2 cellular contexts compared by ENCODE assay signal in genomic region chrX:57899064-57899463, GRCh38.
TF ChIP-seq lines count a peak whose summit lies in the region.

No MANE protein-coding gene starts in this region.

TF ChIP-seq in IMR-90, 13 proteins besides CTCF, POLR2A, EP300 and RAD21:
- TF ChIP-seq RFX5 (IDR thresholded peaks at IDR 0.05; ENCODE audit: low read depth, low read length): no peak
- TF ChIP-seq MAFK (IDR thresholded peaks at IDR 0.05; ENCODE audit: low read depth, low read length): peak; percentile 98
- TF ChIP-seq NFE2L2 (IDR thresholded peaks at IDR 0.05; ENCODE audit: low read depth, low read length): peak; percentile 68

TF ChIP-seq in H1, 55 proteins besides CTCF, POLR2A, EP300 and RAD21:
- TF ChIP-seq CBX8 (IDR thresholded peaks at IDR 0.05; ENCODE audit: borderline replicate concordance, low read depth, low read length) (no peak), MAFK (IDR thresholded peaks at IDR 0.05; ENCODE audit: low read depth, low read length) (peak; percentile 28; the same call in 1 of the 2 replicates)
